Comparison of ENCODE assay signal across 17 cellular contexts in the genomic region with DNA sequence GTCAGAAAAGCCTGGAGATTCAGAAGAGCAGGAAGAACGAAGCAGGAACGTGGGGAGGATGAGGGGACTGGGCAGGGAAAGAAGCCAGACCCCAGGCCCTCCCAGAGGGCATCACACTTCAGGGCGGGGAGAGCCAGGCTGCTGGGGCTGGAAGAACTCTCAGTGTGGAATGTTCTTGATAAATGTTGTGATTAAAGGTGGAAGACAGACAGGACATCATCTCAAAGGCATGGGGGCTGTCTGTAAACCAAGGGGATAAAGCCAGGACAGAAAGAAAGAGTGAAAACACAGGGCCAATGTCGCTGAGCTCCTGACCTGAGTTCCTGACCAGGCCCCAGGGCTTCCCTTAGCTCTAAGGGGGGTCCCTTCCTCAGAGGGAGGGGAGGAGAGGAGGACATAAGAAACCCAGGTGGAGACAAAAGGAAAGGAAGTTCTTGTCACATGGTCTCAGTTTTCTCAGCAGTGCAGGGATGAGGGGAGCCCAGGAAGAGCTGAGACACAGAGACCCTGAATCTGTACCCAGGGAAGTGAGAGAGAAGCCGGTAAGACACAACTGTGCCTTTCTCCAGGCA. TPM values are rescaled to one million over a fixed set of nuclear protein-coding genes. Genes with fewer than 3 reads are reported as not detected.
A peak's percentile ranks its signal among the peaks of the same experiment; 100 is the strongest.
DNase-seq lines count a peak whose midpoint lies in the region; ATAC-seq and TF ChIP-seq lines count a peak whose summit lies in the region.
"Had no signal": no experiment of that assay in that cellular context is flagged by ENCODE, and none has a peak within 500 bp of the region (broad histone marks: within the 10 kb centered on the region; RNA-seq: fewer than 3 reads in every experiment).

No MANE protein-coding gene starts in this region.

- POLR2A ChIA-PET in T-cell (lab: Charles Lee) = no interaction called here

- peak overlapping the region; percentile 44 to 68 for H3K27ac Mint-ChIP-seq in T-cell
- H3K27ac Mint-ChIP-seq in neural crest cell (ENCODE audit: unreplicated experiment) = peak overlapping the region; percentile 59
- H3K27ac Mint-ChIP-seq: activated CD8-positive, alpha-beta memory T cell treated with anti-CD3 and anti-CD28 coated beads, Interleukin-2, amount 10 ng/mL, durations not matched to agents 7 days and 5 days; activated naive CD8-positive, alpha-beta T cell treated with anti-CD3 and anti-CD28 coated beads, Interleukin-2, amount 10 ng/mL, durations not matched to agents 7 days and 5 days had no signal

- peaks cover 35% of the 10 kb centered on the region for H3K4me1 ChIP-seq in iPS-20b (ENCODE audit: insufficient read depth, low read length)
- H3K4me1 ChIP-seq in prostate gland (replicated peaks) = no peaks in the 10 kb centered on the region

- H3K4me3 ChIP-seq in iPS-20b (ENCODE audit: low read length) = no peak overlapping the region
- H3K4me3 ChIP-seq in prostate gland = no peak overlapping the region
- H3K4me3 ChIP-seq: suprapubic skin had no signal

- H3K36me3 ChIP-seq in iPS-20b (ENCODE audit: insufficient read depth, low read depth, low read length) (peaks cover 16% of the 10 kb centered on the region), prostate gland (no peaks in the 10 kb centered on the region)

- no peaks in the 10 kb centered on the region for H3K27me3 ChIP-seq in iPS-20b (ENCODE audit: insufficient read depth, low read length)
- no peaks in the 10 kb centered on the region for H3K27me3 ChIP-seq in prostate gland (replicated peaks; ENCODE audit: insufficient read depth)
- H3K27me3 ChIP-seq: suprapubic skin had no signal

- H3K36me3 Mint-ChIP-seq in T-cell (peaks cover 37% of the 10 kb centered on the region), neural crest cell (ENCODE audit: low read depth) (peaks cover 19% of the 10 kb centered on the region)

- H3K9ac ChIP-seq in iPS-20b (ENCODE audit: low read depth, low read length) = peak overlapping the region; percentile 36; the same call in 1 of the 2 replicates

- TF ChIP-seq CTCF in neural crest cell (conservative IDR thresholded peaks at IDR 0.05) = no peak
- no peak for TF ChIP-seq CTCF in prostate gland (IDR thresholded peaks at IDR 0.05)

- intact Hi-C loops in prostate gland (cut with DNase I) = no loop called here

- H3K4me1 Mint-ChIP-seq in T-cell (peaks cover 22 to 29% (median 22%) of the 10 kb centered on the region in 3 donors), neural crest cell (peaks cover 11% of the 10 kb centered on the region)

- DNase-seq in NCI-H82 (lab: John Stamatoyannopoulos, UW) (peak; percentile 20), NCI-H82 treated with DMSO at 0.1 percent for 48 hours (lab: John Stamatoyannopoulos, UW; ENCODE audit: unreplicated experiment) (no peak), T-cell (no peak), neural crest cell (ENCODE audit: low read depth, low spot score) (no peak), NCI-H1436 treated with DMSO at 0.1 percent for 48 hours (lab: John Stamatoyannopoulos, UW) (no peak), prostate gland (ENCODE audit: low spot score) (no peak)
- DNase-seq in activated CD8-positive, alpha-beta memory T cell treated with anti-CD3 and anti-CD28 coated beads for 24 hours = no peak
- DNase-seq: activated CD8-positive, alpha-beta memory T cell treated with anti-CD3 and anti-CD28 coated beads, Interleukin-2, amount 10 ng/mL, durations not matched to agents 7 days and 5 days; activated naive CD8-positive, alpha-beta T cell treated with anti-CD3 and anti-CD28 coated beads, Interleukin-2, amount 10 ng/mL, durations not matched to agents 7 days and 5 days; glutamatergic neuron; left colon; NCI-H187; NCI-H526 had no signal

- H3K9me3 ChIP-seq in iPS-20b (ENCODE audit: insufficient read depth, low read depth, low read length) = no peaks in the 10 kb centered on the region
- no peaks in the 10 kb centered on the region for H3K9me3 ChIP-seq in prostate gland
- H3K9me3 ChIP-seq: suprapubic skin had no signal

- 78% methylated on average over 5 of the region's 5 CpGs for WGBS in prostate gland

- CTCF ChIA-PET in T-cell (lab: Charles Lee) = no interaction called here

- ATAC-seq in T-cell (replicated peaks in 1 of 4) = no peak
- ATAC-seq: activated CD8-positive, alpha-beta memory T cell treated with anti-CD3 and anti-CD28 coated beads, Interleukin-2, amount 10 ng/mL, durations not matched to agents 7 days and 5 days; left colon had no signal

- H3K4me3 Mint-ChIP-seq in T-cell = no peak overlapping the region
- H3K4me3 Mint-ChIP-seq in neural crest cell = no peak overlapping the region
- H3K4me3 Mint-ChIP-seq: activated CD8-positive, alpha-beta memory T cell treated with anti-CD3 and anti-CD28 coated beads, Interleukin-2, amount 10 ng/mL, durations not matched to agents 7 days and 5 days; activated naive CD8-positive, alpha-beta T cell treated with anti-CD3 and anti-CD28 coated beads, Interleukin-2, amount 10 ng/mL, durations not matched to agents 7 days and 5 days had no signal

- H3K27me3 Mint-ChIP-seq in T-cell (no peaks in the 10 kb centered on the region), neural crest cell (ENCODE audit: low read depth) (no peaks in the 10 kb centered on the region)
- H3K27me3 Mint-ChIP-seq: activated CD8-positive, alpha-beta memory T cell treated with anti-CD3 and anti-CD28 coated beads, Interleukin-2, amount 10 ng/mL, durations not matched to agents 7 days and 5 days; activated naive CD8-positive, alpha-beta T cell treated with anti-CD3 and anti-CD28 coated beads, Interleukin-2, amount 10 ng/mL, durations not matched to agents 7 days and 5 days had no signal

- peaks cover 0 to 7% (median 5%) of the 10 kb centered on the region in 3 donors for H3K9me3 Mint-ChIP-seq in T-cell
- H3K9me3 Mint-ChIP-seq in neural crest cell = no peaks in the 10 kb centered on the region

- peak overlapping the region; percentile 12 for H3K27ac ChIP-seq in iPS-20b (ENCODE audit: low read length)
- no peak overlapping the region for H3K27ac ChIP-seq in prostate gland
- H3K27ac ChIP-seq: 22Rv1, suprapubic skin, VCaP had no signal

- TF ChIP-seq POLR2A in prostate gland (IDR thresholded peaks at IDR 0.05) = no peak

RNA-seq across cellular contexts. Expression of gene SETD3, which starts 56.3 kb away (rescaled TPM):
- total RNA-seq in T-cell = 10 to 100 TPM; 47.7 to 64.6 (median 52.4) TPM
- 33.1 and 36.1 TPM in 2 replicates for total RNA-seq in neural crest cell
- 100 to 1,000 TPM in 1 of 2 donors, 10 to 100 TPM in 1; 59.5 to 106 TPM for total RNA-seq in prostate gland

RNA-seq across cellular contexts. Expression of gene CCNK, which starts 56.8 kb away (rescaled TPM):
- total RNA-seq in T-cell = 100 to 1,000 TPM in 2 of 5 donors, 10 to 100 TPM in 3; 61.8 to 138 (median 74.6) TPM
- 69.6 and 71.8 TPM in 2 replicates for total RNA-seq in neural crest cell
- total RNA-seq in prostate gland = 10 to 100 TPM; 15.5 to 43.1 TPM
